8 cellular contexts compared by ENCODE assay signal in genomic region chrX:49186125-49187027, GRCh38. TPM values are rescaled to one million over a fixed set of nuclear protein-coding genes. Genes with fewer than 3 reads are reported as not detected.
DNase-seq lines count a peak whose midpoint lies in the region; ATAC-seq and TF ChIP-seq lines count a peak whose summit lies in the region.

Gene PRICKLE3 (minus strand): TSS chrX:49186373. CDS start chrX:49186297, 76 bp downstream.

- H3K36me3 ChIP-seq in NT2/D1 (ENCODE audit: insufficient read depth, insufficient read length, low read length) (peaks cover 17% of the 10 kb centered on the region), fibroblast of lung (ENCODE audit: control insufficient read depth, insufficient read depth, low read length) (no peaks in the 10 kb centered on the region), tibial nerve (peaks cover 0 to 9% (median 0%) of the 10 kb centered on the region in 3 donors)

- H3K4me2 ChIP-seq in fibroblast of lung (ENCODE audit: extremely low read depth, insufficient read depth, low read length): peak within 1 kb of the TSS; percentile 68

- peaks cover 5 to 10% of the 10 kb centered on the region in 2 donors for H3K36me3 Mint-ChIP-seq in activated T-cell treated with anti-CD3 and anti-CD28 coated beads, Interleukin-2, amount 50 U/mL, for 72 hours (ENCODE audit: insufficient read depth in 2 of 2)
- peaks cover 7% of the 10 kb centered on the region for H3K36me3 Mint-ChIP-seq in nephron progenitor cell (ENCODE audit: low read depth)

- H3K27ac Mint-ChIP-seq in activated T-cell treated with anti-CD3 and anti-CD28 coated beads, Interleukin-2, amount 50 U/mL, for 72 hours: peak within 1 kb of the TSS; percentile 77
- H3K27ac Mint-ChIP-seq in nephron progenitor cell: peak within 1 kb of the TSS; percentile 74

- H3K9me3 Mint-ChIP-seq in activated T-cell treated with anti-CD3 and anti-CD28 coated beads, Interleukin-2, amount 50 U/mL, for 72 hours: no peaks in the 10 kb centered on the region
- peaks cover 66% of the 10 kb centered on the region for H3K9me3 Mint-ChIP-seq in nephron progenitor cell

- H3K9me3 ChIP-seq in NT2/D1 (ENCODE audit: insufficient read depth, low read length): no peaks in the 10 kb centered on the region
- H3K9me3 ChIP-seq in fibroblast of lung (ENCODE audit: control insufficient read depth, insufficient read depth, low read depth, low read length): no peaks in the 10 kb centered on the region
- H3K9me3 ChIP-seq in tibial nerve: no peaks in the 10 kb centered on the region

- peak within 1 kb of the TSS; percentile 81 to 88 for H3K4me3 Mint-ChIP-seq in activated T-cell treated with anti-CD3 and anti-CD28 coated beads, Interleukin-2, amount 50 U/mL, for 72 hours
- peak within 1 kb of the TSS; percentile 80 for H3K4me3 Mint-ChIP-seq in nephron progenitor cell

- peak; percentile 22 to 73 for TF ChIP-seq POLR2A in tibial nerve (IDR thresholded peaks at IDR 0.05)

- WGBS in tibial nerve, 2 donors: 37 to 54% methylated on average over 13 to 21 of the region's 62 CpGs

- no peaks in the 10 kb centered on the region for H3K79me2 ChIP-seq in fibroblast of lung (ENCODE audit: control insufficient read depth, insufficient read depth, low read length)

- peak; percentile 32 for ATAC-seq in HG03432 (IDR thresholded peaks at IDR 0.05; ENCODE audit: unreplicated experiment)
- ATAC-seq in activated T-cell treated with anti-CD3 and anti-CD28 coated beads, Interleukin-2, amount 50 U/mL, for 72 hours (replicated peaks in 1 of 2): peak; percentile 39 to 41

- peak in 1 of 2 donors; percentile 72 for TF ChIP-seq EP300 in tibial nerve (IDR thresholded peaks at IDR 0.05)

- TF ChIP-seq CTCF in GM10266 (IDR thresholded peaks at IDR 0.05; ENCODE audit: control insufficient read depth, insufficient read depth, low read depth, missing control alignments) (peak; percentile 56), fibroblast of lung (conservative IDR thresholded peaks at IDR 0.05 in 1 of 2, IDR thresholded peaks at IDR 0.05 in 1 of 2; ENCODE audit: low read depth in 1 of 2, low read length in 2 of 2) (peak; percentile 16 to 26), nephron progenitor cell (IDR thresholded peaks at IDR 0.05) (no peak), tibial nerve (IDR thresholded peaks at IDR 0.05) (peak; percentile 19 to 52 (median 32))

- H3K27me3 Mint-ChIP-seq in activated T-cell treated with anti-CD3 and anti-CD28 coated beads, Interleukin-2, amount 50 U/mL, for 72 hours (ENCODE audit: low read depth): peaks cover 9% of the 10 kb centered on the region
- no peaks in the 10 kb centered on the region for H3K27me3 Mint-ChIP-seq in nephron progenitor cell (ENCODE audit: low read depth, poor library complexity)

- H3K27me3 ChIP-seq in NT2/D1 (ENCODE audit: insufficient read depth, insufficient read length) (no peaks in the 10 kb centered on the region), fibroblast of lung (ENCODE audit: control insufficient read depth, insufficient read depth, low read length) (no peaks in the 10 kb centered on the region), tibial nerve (no peaks in the 10 kb centered on the region)

- no peak within 1 kb of the TSS for H3K27ac ChIP-seq in fibroblast of lung (ENCODE audit: insufficient read depth, low read length)
- peak within 1 kb of the TSS; percentile 66 to 89 (median 85) for H3K27ac ChIP-seq in tibial nerve

- H3K4me3 ChIP-seq in NT2/D1 (ENCODE audit: insufficient read length, low read depth) (peak within 1 kb of the TSS; percentile 77), fibroblast of lung (replicated peaks in 1 of 4; ENCODE audit: control extremely low read depth in 1 of 4, insufficient read depth in 1 of 4, low read depth in 3 of 4, low read length in 4 of 4) (peak within 1 kb of the TSS; percentile 36 to 69 (median 57)), tibial nerve (peak within 1 kb of the TSS; percentile 32 to 65 (median 52))

- H2AFZ ChIP-seq in fibroblast of lung (ENCODE audit: low read length): no peak within 1 kb of the TSS

- DNase-seq in GM10266 (ENCODE audit: extremely low spot score): peak; percentile 80
- no peak for DNase-seq in NT2/D1 (ENCODE audit: low read depth, low spot score)
- DNase-seq in activated T-cell treated with anti-CD3 and anti-CD28 coated beads, Interleukin-2, amount 50 U/mL, for 72 hours: peak; percentile 85 to 87
- DNase-seq in fibroblast of lung (ENCODE audit: low read depth in 2 of 2): peak; percentile 38 to 57
- peak; percentile 80 for DNase-seq in nephron progenitor cell
- DNase-seq in tibial nerve (ENCODE audit: low spot score in 2 of 2): peak; percentile 68 to 72
- DNase-seq in pons (ENCODE audit: low spot score): no peak

- H3K4me1 ChIP-seq in NT2/D1 (ENCODE audit: insufficient read depth, insufficient read length): peaks cover 3% of the 10 kb centered on the region
- H3K4me1 ChIP-seq in fibroblast of lung (ENCODE audit: control insufficient read depth, extremely low read depth, insufficient read depth, low read length): peaks cover 2% of the 10 kb centered on the region
- H3K4me1 ChIP-seq in tibial nerve: peaks cover 0 to 38% (median 4%) of the 10 kb centered on the region in 4 donors

- H3K4me1 Mint-ChIP-seq in activated T-cell treated with anti-CD3 and anti-CD28 coated beads, Interleukin-2, amount 50 U/mL, for 72 hours (ENCODE audit: low read depth): peaks cover 23% of the 10 kb centered on the region
- H3K4me1 Mint-ChIP-seq in nephron progenitor cell: peaks cover 49% of the 10 kb centered on the region

- no peaks in the 10 kb centered on the region for H4K20me1 ChIP-seq in fibroblast of lung (ENCODE audit: control insufficient read depth, extremely low read depth, insufficient read depth, low read length)

- peak within 1 kb of the TSS; percentile 86 for H3K9ac ChIP-seq in NT2/D1 (ENCODE audit: insufficient read length, low read depth)
- H3K9ac ChIP-seq in fibroblast of lung (ENCODE audit: insufficient read depth, low read length): peak within 1 kb of the TSS; percentile 58

RNA-seq across cellular contexts. Expression of gene PRICKLE3, which starts in this region (rescaled TPM):
- total RNA-seq in activated T-cell treated with anti-CD3 and anti-CD28 coated beads, Interleukin-2, amount 50 U/mL, for 72 hours: 10 to 100 TPM; 17.4 to 17.6 TPM
- 4.6 and 7.4 TPM in 2 replicates for total RNA-seq in fibroblast of lung
- polyA plus RNA-seq in fibroblast of lung: 2.7 and 3.5 TPM in 2 replicates
- polyA plus RNA-seq in fibroblast of lung (2012): 4.5 and 5.4 TPM in 2 replicates
- polyA minus RNA-seq in fibroblast of lung (ENCODE audit: low replicate concordance): 7.0 and 8.0 TPM in 2 replicates
- total RNA-seq in tibial nerve: 10 to 100 TPM; 18.2 to 32.4 (median 24.4) TPM

Comparison
In these comparisons a context has a peak if more than half of its experiments do, and no peak if none do; other contexts are left out.
1. DNase-seq: peak in GM10266 (single experiment), activated T-cell treated with anti-CD3 and anti-CD28 coated beads, Interleukin-2, amount 50 U/mL, for 72 hours (2 of 2), fibroblast of lung (2 of 2), nephron progenitor cell (single experiment) and tibial nerve (2 of 2); none in NT2/D1 (single experiment) and pons (single experiment).
2. Peak in every context shown above with its lines, with median percentiles within 50 percentile points of each other: H3K4me3 ChIP-seq.